ENCODE assay signal across 18 cellular contexts in genomic region chr2:210189452-210190143, GRCh38. TPM values are rescaled to one million over a fixed set of nuclear protein-coding genes. Genes with fewer than 3 reads are reported as not detected.
DNase-seq lines count a peak whose midpoint lies in the region; ATAC-seq and TF ChIP-seq lines count a peak whose summit lies in the region.
"Had no signal": no experiment of that assay in that cellular context is flagged by ENCODE, and none has a peak within 500 bp of the region (broad histone marks: within the 10 kb centered on the region; RNA-seq: fewer than 3 reads in every experiment).

No MANE protein-coding gene starts in this region.

- H3K4me3 ChIP-seq in left ventricle myocardium inferior, result no peak overlapping the region
- H3K4me3 ChIP-seq: esophagus muscularis mucosa had no signal

- intact Hi-C loops in left ventricle myocardium inferior (cut with micrococcal nuclease), result no loop called here

- H3K27me3 ChIP-seq in left ventricle myocardium inferior (ENCODE audit: low read depth), result no peaks in the 10 kb centered on the region
- H3K27me3 ChIP-seq: esophagus muscularis mucosa had no signal

- DNase-seq in ACHN (peak; percentile 68), NOMO-1 (lab: John Stamatoyannopoulos, UW; ENCODE audit: unreplicated experiment in 2 of 2) (peak; percentile 38 to 74), left lobe of liver (ENCODE audit: low spot score) (no peak), left ventricle myocardium inferior (no peak), MV-4-11 (lab: John Stamatoyannopoulos, UW) (no peak), NCI-H187 (lab: John Stamatoyannopoulos, UW) (no peak)
- DNase-seq in activated CD4-positive, alpha-beta T cell treated with anti-CD3 and anti-CD28 coated beads for 4 hours, result no peak
- DNase-seq: activated CD8-positive, alpha-beta memory T cell treated with anti-CD3 and anti-CD28 coated beads, Interleukin-2, amount 10 ng/mL, durations not matched to agents 7 days and 5 days; activated naive CD4-positive, alpha-beta T cell treated with Interleukin-2 at 50 U/mL for 16 hours; HCEC 1CT; head of caudate nucleus; Kasumi-1; NCI-H146; OCI-M1 had no signal

- ATAC-seq in GM19463 (IDR thresholded peaks at IDR 0.05; ENCODE audit: unreplicated experiment) (peak; percentile 45), left lobe of liver (peak; percentile 87)
- ATAC-seq: activated CD8-positive, alpha-beta memory T cell treated with anti-CD3 and anti-CD28 coated beads, Interleukin-2, amount 10 ng/mL, durations not matched to agents 7 days and 5 days; WTC11 had no signal

- in situ Hi-C loops in ACHN (cut with HindIII; ENCODE audit: low pct_ligation_motif_present, low pct_unique_long_range_greater_than_20kb, low sequenced_read_pairs), result no loop called here

- peaks cover 28% of the 10 kb centered on the region for H3K9me3 ChIP-seq in left ventricle myocardium inferior (replicated peaks)

- TF ChIP-seq CTCF in left ventricle myocardium inferior (IDR thresholded peaks at IDR 0.05; ENCODE audit: borderline replicate concordance), result no peak

- H3K36me3 ChIP-seq in left ventricle myocardium inferior, result no peaks in the 10 kb centered on the region
- H3K36me3 ChIP-seq: esophagus muscularis mucosa had no signal

- no peaks in the 10 kb centered on the region for H3K4me1 ChIP-seq in left ventricle myocardium inferior
- H3K4me1 ChIP-seq: esophagus muscularis mucosa had no signal

- H3K27ac ChIP-seq in left ventricle myocardium inferior (replicated peaks), result no peak overlapping the region
- H3K27ac ChIP-seq: esophagus muscularis mucosa had no signal

RNA-seq across cellular contexts. Expression of gene KANSL1L, which starts 18.4 kb away (rescaled TPM):
- total RNA-seq in left lobe of liver, result 14.2 TPM
- total RNA-seq in left ventricle myocardium inferior, result 18.1 TPM

RNA-seq across cellular contexts. Expression of gene ACADL, which starts 35.6 kb away (rescaled TPM):
- total RNA-seq in left lobe of liver (26.8 TPM), left ventricle myocardium inferior (1.3 TPM)
- total RNA-seq: activated CD8-positive, alpha-beta memory T cell treated with anti-CD3 and anti-CD28 coated beads, Interleukin-2, amount 10 ng/mL, durations not matched to agents 7 days and 5 days; pulmonary artery endothelial cell had no signal

Comparison
In these comparisons a context has a peak if more than half of its experiments do, and no peak if none do; other contexts are left out.
1. DNase-seq: peak in ACHN (single experiment) and NOMO-1 (2 of 2); none in left lobe of liver (single experiment), left ventricle myocardium inferior (single experiment), activated CD4-positive, alpha-beta T cell treated with anti-CD3 and anti-CD28 coated beads for 4 hours (0 of 2), MV-4-11 (single experiment) and NCI-H187 (0 of 2).
2. RNA of gene ACADL, which starts 35.6 kb away (total RNA-seq): 26.8 TPM in left lobe of liver (single experiment); 1.3 TPM in left ventricle myocardium inferior (single experiment); every median in the first group is over 10 times any median in the second.